9 cellular contexts compared by ENCODE assay signal in genomic region chr3:187066228-187066995, GRCh38.
DNase-seq lines count a peak whose midpoint lies in the region; ATAC-seq and TF ChIP-seq lines count a peak whose summit lies in the region.
"Had no signal": no experiment of that assay in that cellular context is flagged by ENCODE, and none has a peak within 500 bp of the region (broad histone marks: within the 10 kb centered on the region; RNA-seq: fewer than 3 reads in every experiment).

No MANE protein-coding gene starts in this region.

- H3K4me3 ChIP-seq in AG09309 (ENCODE audit: control insufficient read depth, low read depth, low read length) (no peak overlapping the region), neuronal stem cell (ENCODE audit: low read length in 2 of 2) (no peak overlapping the region), esophagus squamous epithelium (no peak overlapping the region)

- no peaks in the 10 kb centered on the region for H3K27me3 Mint-ChIP-seq in T-helper 1 cell treated with Interleukin-12 subunit alpha and Interleukin-12 subunit beta and Interleukin-4 antibody, amounts not matched to agents 30 μg/mL and 1 μg/mL, for 36 hours (ENCODE audit: low read depth)

- H4K8ac ChIP-seq in neuronal stem cell (ENCODE audit: low read depth, low read length): no peak overlapping the region

- H3K27me3 ChIP-seq in neuronal stem cell (ENCODE audit: control insufficient read depth in 3 of 3, insufficient read depth in 3 of 3, low read depth in 1 of 3, low read length in 3 of 3) (no peaks in the 10 kb centered on the region), esophagus squamous epithelium (no peaks in the 10 kb centered on the region)

- no peak overlapping the region for H3K23ac ChIP-seq in neuronal stem cell (ENCODE audit: low read depth, low read length, poor library complexity)

- no peaks in the 10 kb centered on the region for H3K9me3 Mint-ChIP-seq in T-helper 1 cell treated with Interleukin-12 subunit alpha and Interleukin-12 subunit beta and Interleukin-4 antibody, amounts not matched to agents 30 μg/mL and 1 μg/mL, for 36 hours

- no peak overlapping the region for H2BK120ac ChIP-seq in neuronal stem cell (ENCODE audit: low read depth, low read length)

- H3K4me2 ChIP-seq in neuronal stem cell (ENCODE audit: insufficient read depth, low read length, poor library complexity, severe bottlenecking): no peak overlapping the region

- H2AK5ac ChIP-seq in neuronal stem cell (ENCODE audit: low read depth, low read length): no peak overlapping the region

- no peak for ATAC-seq in GM18505 (IDR thresholded peaks at IDR 0.05; ENCODE audit: unreplicated experiment)
- ATAC-seq in HG03442 (IDR thresholded peaks at IDR 0.05; ENCODE audit: unreplicated experiment): peak; percentile 29

- no peak overlapping the region for H3K18ac ChIP-seq in neuronal stem cell (ENCODE audit: low read length)

- H2AFZ ChIP-seq in neuronal stem cell (ENCODE audit: low read length): no peak overlapping the region
- H2AFZ ChIP-seq: parathyroid adenoma had no signal

- H3K36me3 Mint-ChIP-seq in T-helper 1 cell treated with Interleukin-12 subunit alpha and Interleukin-12 subunit beta and Interleukin-4 antibody, amounts not matched to agents 30 μg/mL and 1 μg/mL, for 36 hours (ENCODE audit: low read depth): peaks cover 41% of the 10 kb centered on the region

- H3K27ac ChIP-seq in neuronal stem cell (replicated peaks; ENCODE audit: low read length): no peak overlapping the region
- H3K27ac ChIP-seq in esophagus squamous epithelium: peak overlapping the region in 1 of 4 donors; percentile 47
- H3K27ac ChIP-seq: parathyroid adenoma had no signal

- no peak for DNase-seq in AG09309 (ENCODE audit: low read depth)
- peak; percentile 44 for DNase-seq in ecto neural progenitor cell (ENCODE audit: low spot score)
- DNase-seq in neuronal stem cell (ENCODE audit: low spot score): peak; percentile 3
- no peak for DNase-seq in esophagus squamous epithelium (lab: John Stamatoyannopoulos, UW)
- DNase-seq in hippocampal formation (lab: John Stamatoyannopoulos, UW): no peak

- intact Hi-C loops in esophagus squamous epithelium (cut with DNase I): no loop called here

- H3K14ac ChIP-seq in neuronal stem cell (ENCODE audit: low read length): no peak overlapping the region

- peak; percentile 39 for TF ChIP-seq POLR2A in GM18505 (IDR thresholded peaks at IDR 0.05; ENCODE audit: borderline replicate concordance, extremely low read depth, insufficient read depth, insufficient read length)
- no peak for TF ChIP-seq POLR2A in esophagus squamous epithelium (IDR thresholded peaks at IDR 0.05)

- TF ChIP-seq CTCF in AG09309 (IDR thresholded peaks at IDR 0.05; ENCODE audit: control insufficient read depth, insufficient read depth, low read depth, low read length, missing control alignments): peak; percentile 10
- TF ChIP-seq CTCF in esophagus squamous epithelium (IDR thresholded peaks at IDR 0.05): peak in 1 of 6 experiments; percentile 26

- no peak overlapping the region for H3K4ac ChIP-seq in neuronal stem cell (ENCODE audit: low read length)

- peak overlapping the region; percentile 70 for H3K27ac Mint-ChIP-seq in T-helper 1 cell treated with Interleukin-12 subunit alpha and Interleukin-12 subunit beta and Interleukin-4 antibody, amounts not matched to agents 30 μg/mL and 1 μg/mL, for 36 hours

- peaks cover 46% of the 10 kb centered on the region for H3K4me1 Mint-ChIP-seq in T-helper 1 cell treated with Interleukin-12 subunit alpha and Interleukin-12 subunit beta and Interleukin-4 antibody, amounts not matched to agents 30 μg/mL and 1 μg/mL, for 36 hours (ENCODE audit: low read depth)

- no peak overlapping the region for H2BK15ac ChIP-seq in neuronal stem cell (ENCODE audit: low read length)

- no peak overlapping the region for H4K91ac ChIP-seq in neuronal stem cell (ENCODE audit: low read depth, low read length, poor library complexity)

- peaks cover 1% of the 10 kb centered on the region for H3K79me1 ChIP-seq in neuronal stem cell (ENCODE audit: low read depth, low read length)

- peaks cover 0 to 4% of the 10 kb centered on the region in 2 donors for H3K36me3 ChIP-seq in neuronal stem cell (replicated peaks in 1 of 2; ENCODE audit: control insufficient read depth in 2 of 2, insufficient read depth in 2 of 2, low read length in 2 of 2)
- peaks cover 0 to 8% (median 0%) of the 10 kb centered on the region in 3 donors for H3K36me3 ChIP-seq in esophagus squamous epithelium

- H3K4me1 ChIP-seq in neuronal stem cell (ENCODE audit: control insufficient read depth in 2 of 2, insufficient read depth in 1 of 2, low read depth in 1 of 2, low read length in 2 of 2): no peaks in the 10 kb centered on the region
- H3K4me1 ChIP-seq in esophagus squamous epithelium: peaks cover 0 to 26% (median 11%) of the 10 kb centered on the region in 3 donors
- H3K4me1 ChIP-seq: parathyroid adenoma had no signal

- no peak overlapping the region for H2BK5ac ChIP-seq in neuronal stem cell (ENCODE audit: low read length)

- H2BK12ac ChIP-seq in neuronal stem cell (ENCODE audit: low read length): no peak overlapping the region

- H3K9ac ChIP-seq in neuronal stem cell (ENCODE audit: low read depth, low read length, poor library complexity): no peak overlapping the region
- H3K9ac ChIP-seq: parathyroid adenoma had no signal

- H3K9me3 ChIP-seq in neuronal stem cell (replicated peaks in 1 of 2; ENCODE audit: control insufficient read depth in 2 of 2, insufficient read depth in 1 of 2, low read depth in 1 of 2, low read length in 2 of 2) (no peaks in the 10 kb centered on the region), esophagus squamous epithelium (no peaks in the 10 kb centered on the region)

- H3K4me3 Mint-ChIP-seq in T-helper 1 cell treated with Interleukin-12 subunit alpha and Interleukin-12 subunit beta and Interleukin-4 antibody, amounts not matched to agents 30 μg/mL and 1 μg/mL, for 36 hours: no peak overlapping the region

- no CpG with 5 or more reads among the region's 7 CpGs for WGBS in neuronal stem cell (ENCODE audit: extremely low coverage in 2 of 2, insufficient read length in 2 of 2, insufficient replicate concordance in 1 of 2), 2 donors
- 47 to 49% methylated on average over 7 of the region's 7 CpGs for WGBS in esophagus squamous epithelium, 2 donors

Comparison
In these comparisons a context has a peak if more than half of its experiments do, and no peak if none do; other contexts are left out.
1. DNase-seq: peak in ecto neural progenitor cell (single experiment) and neuronal stem cell (single experiment); none in AG09309 (single experiment), esophagus squamous epithelium (single experiment) and hippocampal formation (0 of 2).